In the genomic region with DNA sequence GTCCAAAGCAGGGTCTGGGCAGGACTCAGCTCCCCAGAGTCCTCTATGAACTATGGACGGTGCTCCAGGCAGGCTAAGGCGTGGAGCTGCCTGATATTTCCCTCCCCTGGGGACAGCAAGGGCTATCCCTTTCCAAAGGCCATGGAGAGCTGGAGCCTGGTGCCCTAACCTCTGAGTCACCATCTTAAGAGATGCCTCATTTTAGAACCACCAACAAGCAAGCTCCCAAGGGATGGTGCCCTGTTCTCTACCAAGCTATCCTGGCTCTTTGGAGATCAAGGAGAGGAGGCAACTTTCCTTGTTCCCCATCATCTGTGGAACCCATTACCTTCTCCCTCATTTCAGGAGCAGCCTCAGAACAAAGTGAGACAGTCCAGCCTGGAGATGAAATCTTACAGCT, we compare ENCODE assay signal across 1 cellular context.
TF ChIP-seq lines count a peak whose summit lies in the region.

No MANE protein-coding gene starts in this region.

TF ChIP-seq in GM12891, 5 proteins besides CTCF, POLR2A, EP300 and RAD21 (continued from another document):
- TF ChIP-seq SPI1 (IDR thresholded peaks at IDR 0.05; ENCODE audit: low read depth, low read length) (no peak), PAX5 (IDR thresholded peaks at IDR 0.05; ENCODE audit: insufficient read depth, low read length, severe bottlenecking) (no peak), POU2F2 (IDR thresholded peaks at IDR 0.05; ENCODE audit: low read depth, low read length) (no peak)
